In the genomic region with DNA sequence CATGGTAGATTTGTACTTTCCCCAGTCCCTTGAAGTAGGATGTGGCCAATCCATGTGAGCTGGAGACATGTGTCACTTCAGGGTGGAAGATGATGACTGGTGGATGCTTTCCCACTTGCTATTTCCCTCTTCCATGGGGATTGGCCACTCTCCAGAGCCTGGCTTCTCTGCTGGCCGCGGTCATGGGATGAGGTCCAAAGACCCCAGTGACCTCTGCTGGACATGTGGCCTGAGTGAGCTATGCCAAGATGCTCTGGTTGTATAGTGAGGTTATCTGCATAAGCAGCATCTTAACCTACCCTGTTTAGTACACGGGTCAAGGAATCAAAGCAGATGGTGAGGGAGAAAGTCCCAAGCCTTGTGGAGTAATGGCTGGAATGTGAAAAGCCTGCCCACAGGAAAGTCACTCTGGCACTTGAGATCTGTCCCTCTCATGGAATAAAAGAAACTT, we compare ENCODE assay signal across 1 cellular context.
TF ChIP-seq lines count a peak whose summit lies in the region.

No MANE protein-coding gene starts in this region.

TF ChIP-seq in GM23338, 12 proteins besides CTCF, POLR2A, EP300 and RAD21 (continued from another document):
- TF ChIP-seq, protein P1, sequence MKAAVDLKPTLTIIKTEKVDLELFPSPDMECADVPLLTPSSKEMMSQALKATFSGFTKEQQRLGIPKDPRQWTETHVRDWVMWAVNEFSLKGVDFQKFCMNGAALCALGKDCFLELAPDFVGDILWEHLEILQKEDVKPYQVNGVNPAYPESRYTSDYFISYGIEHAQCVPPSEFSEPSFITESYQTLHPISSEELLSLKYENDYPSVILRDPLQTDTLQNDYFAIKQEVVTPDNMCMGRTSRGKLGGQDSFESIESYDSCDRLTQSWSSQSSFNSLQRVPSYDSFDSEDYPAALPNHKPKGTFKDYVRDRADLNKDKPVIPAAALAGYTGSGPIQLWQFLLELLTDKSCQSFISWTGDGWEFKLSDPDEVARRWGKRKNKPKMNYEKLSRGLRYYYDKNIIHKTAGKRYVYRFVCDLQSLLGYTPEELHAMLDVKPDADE (IDR thresholded peaks at IDR 0.05), result no peak
- TF ChIP-seq CREB1 (CRISPR knock-in tag; IDR thresholded peaks at IDR 0.05; ENCODE audit: low read depth), result no peak
- no peak for TF ChIP-seq NANOG (IDR thresholded peaks at IDR 0.05; ENCODE audit: borderline replicate concordance)
- TF ChIP-seq STAT1 (IDR thresholded peaks at IDR 0.05; ENCODE audit: unreplicated experiment), result no peak
- TF ChIP-seq ZNF114 (CRISPR knock-in tag; IDR thresholded peaks at IDR 0.05), result no peak
- TF ChIP-seq, protein P2, sequence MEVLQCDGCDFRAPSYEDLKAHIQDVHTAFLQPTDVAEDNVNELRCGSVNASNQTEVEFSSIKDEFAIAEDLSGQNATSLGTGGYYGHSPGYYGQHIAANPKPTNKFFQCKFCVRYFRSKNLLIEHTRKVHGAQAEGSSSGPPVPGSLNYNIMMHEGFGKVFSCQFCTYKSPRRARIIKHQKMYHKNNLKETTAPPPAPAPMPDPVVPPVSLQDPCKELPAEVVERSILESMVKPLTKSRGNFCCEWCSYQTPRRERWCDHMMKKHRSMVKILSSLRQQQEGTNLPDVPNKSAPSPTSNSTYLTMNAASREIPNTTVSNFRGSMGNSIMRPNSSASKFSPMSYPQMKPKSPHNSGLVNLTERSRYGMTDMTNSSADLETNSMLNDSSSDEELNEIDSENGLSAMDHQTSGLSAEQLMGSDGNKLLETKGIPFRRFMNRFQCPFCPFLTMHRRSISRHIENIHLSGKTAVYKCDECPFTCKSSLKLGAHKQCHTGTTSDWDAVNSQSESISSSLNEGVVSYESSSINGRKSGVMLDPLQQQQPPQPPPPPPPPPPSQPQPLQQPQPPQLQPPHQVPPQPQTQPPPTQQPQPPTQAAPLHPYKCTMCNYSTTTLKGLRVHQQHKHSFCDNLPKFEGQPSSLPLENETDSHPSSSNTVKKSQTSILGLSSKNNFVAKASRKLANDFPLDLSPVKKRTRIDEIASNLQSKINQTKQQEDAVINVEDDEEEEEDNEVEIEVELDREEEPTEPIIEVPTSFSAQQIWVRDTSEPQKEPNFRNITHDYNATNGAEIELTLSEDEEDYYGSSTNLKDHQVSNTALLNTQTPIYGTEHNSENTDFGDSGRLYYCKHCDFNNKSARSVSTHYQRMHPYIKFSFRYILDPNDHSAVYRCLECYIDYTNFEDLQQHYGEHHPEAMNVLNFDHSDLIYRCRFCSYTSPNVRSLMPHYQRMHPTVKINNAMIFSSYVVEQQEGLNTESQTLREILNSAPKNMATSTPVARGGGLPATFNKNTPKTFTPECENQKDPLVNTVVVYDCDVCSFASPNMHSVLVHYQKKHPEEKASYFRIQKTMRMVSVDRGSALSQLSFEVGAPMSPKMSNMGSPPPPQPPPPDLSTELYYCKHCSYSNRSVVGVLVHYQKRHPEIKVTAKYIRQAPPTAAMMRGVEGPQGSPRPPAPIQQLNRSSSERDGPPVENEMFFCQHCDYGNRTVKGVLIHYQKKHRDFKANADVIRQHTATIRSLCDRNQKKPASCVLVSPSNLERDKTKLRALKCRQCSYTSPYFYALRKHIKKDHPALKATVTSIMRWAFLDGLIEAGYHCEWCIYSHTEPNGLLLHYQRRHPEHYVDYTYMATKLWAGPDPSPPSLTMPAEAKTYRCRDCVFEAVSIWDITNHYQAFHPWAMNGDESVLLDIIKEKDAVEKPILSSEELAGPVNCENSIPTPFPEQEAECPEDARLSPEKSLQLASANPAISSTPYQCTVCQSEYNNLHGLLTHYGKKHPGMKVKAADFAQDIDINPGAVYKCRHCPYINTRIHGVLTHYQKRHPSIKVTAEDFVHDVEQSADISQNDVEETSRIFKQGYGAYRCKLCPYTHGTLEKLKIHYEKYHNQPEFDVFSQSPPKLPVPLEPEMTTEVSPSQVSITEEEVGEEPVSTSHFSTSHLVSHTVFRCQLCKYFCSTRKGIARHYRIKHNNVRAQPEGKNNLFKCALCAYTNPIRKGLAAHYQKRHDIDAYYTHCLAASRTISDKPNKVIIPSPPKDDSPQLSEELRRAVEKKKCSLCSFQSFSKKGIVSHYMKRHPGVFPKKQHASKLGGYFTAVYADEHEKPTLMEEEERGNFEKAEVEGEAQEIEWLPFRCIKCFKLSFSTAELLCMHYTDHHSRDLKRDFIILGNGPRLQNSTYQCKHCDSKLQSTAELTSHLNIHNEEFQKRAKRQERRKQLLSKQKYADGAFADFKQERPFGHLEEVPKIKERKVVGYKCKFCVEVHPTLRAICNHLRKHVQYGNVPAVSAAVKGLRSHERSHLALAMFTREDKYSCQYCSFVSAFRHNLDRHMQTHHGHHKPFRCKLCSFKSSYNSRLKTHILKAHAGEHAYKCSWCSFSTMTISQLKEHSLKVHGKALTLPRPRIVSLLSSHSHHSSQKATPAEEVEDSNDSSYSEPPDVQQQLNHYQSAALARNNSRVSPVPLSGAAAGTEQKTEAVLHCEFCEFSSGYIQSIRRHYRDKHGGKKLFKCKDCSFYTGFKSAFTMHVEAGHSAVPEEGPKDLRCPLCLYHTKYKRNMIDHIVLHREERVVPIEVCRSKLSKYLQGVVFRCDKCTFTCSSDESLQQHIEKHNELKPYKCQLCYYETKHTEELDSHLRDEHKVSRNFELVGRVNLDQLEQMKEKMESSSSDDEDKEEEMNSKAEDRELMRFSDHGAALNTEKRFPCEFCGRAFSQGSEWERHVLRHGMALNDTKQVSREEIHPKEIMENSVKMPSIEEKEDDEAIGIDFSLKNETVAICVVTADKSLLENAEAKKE (CRISPR knock-in tag; IDR thresholded peaks at IDR 0.05), result no peak
- no peak for TF ChIP-seq ZNF331 (CRISPR knock-in tag; IDR thresholded peaks at IDR 0.05; ENCODE audit: low read depth)
- no peak for TF ChIP-seq EZH2phosphoT487 (IDR thresholded peaks at IDR 0.05; ENCODE audit: unreplicated experiment)
- no peak for TF ChIP-seq POLR2AphosphoS5 (IDR thresholded peaks at IDR 0.05; ENCODE audit: low read depth)
